Comparison of ENCODE assay signal across 1 cellular context in genomic region chr6:166313255-166314070, GRCh38.
TF ChIP-seq lines count a peak whose summit lies in the region.

No MANE protein-coding gene starts in this region.

TF ChIP-seq in K562, 482 proteins besides CTCF, POLR2A, EP300 and RAD21 (continued from another document and continues in another):
- no peak for TF ChIP-seq ZNF507 (tag; conservative IDR thresholded peaks at IDR 0.05)
- no peak for TF ChIP-seq TAF1 (IDR thresholded peaks at IDR 0.05; ENCODE audit: control insufficient read depth, extremely low read depth, insufficient read depth, low read length, severe bottlenecking)
- no peak for TF ChIP-seq CHD1 (IDR thresholded peaks at IDR 0.05; ENCODE audit: low read length)
- TF ChIP-seq ZNF780A (CRISPR knock-in tag; IDR thresholded peaks at IDR 0.05) = no peak
- no peak for TF ChIP-seq SRSF9 (IDR thresholded peaks at IDR 0.05; ENCODE audit: borderline replicate concordance, low read depth, low read length)
- peak in 1 of 2 experiments; percentile 43; a peak in 1 of 4 replicates for TF ChIP-seq RCOR1 (IDR thresholded peaks at IDR 0.05; ENCODE audit: borderline replicate concordance in 1 of 2, low read depth in 2 of 2, low read length in 2 of 2)
- TF ChIP-seq ZZZ3 (IDR thresholded peaks at IDR 0.05) = no peak
- TF ChIP-seq ELK3 (CRISPR knock-in tag; IDR thresholded peaks at IDR 0.05) = no peak
- TF ChIP-seq, protein P1, sequence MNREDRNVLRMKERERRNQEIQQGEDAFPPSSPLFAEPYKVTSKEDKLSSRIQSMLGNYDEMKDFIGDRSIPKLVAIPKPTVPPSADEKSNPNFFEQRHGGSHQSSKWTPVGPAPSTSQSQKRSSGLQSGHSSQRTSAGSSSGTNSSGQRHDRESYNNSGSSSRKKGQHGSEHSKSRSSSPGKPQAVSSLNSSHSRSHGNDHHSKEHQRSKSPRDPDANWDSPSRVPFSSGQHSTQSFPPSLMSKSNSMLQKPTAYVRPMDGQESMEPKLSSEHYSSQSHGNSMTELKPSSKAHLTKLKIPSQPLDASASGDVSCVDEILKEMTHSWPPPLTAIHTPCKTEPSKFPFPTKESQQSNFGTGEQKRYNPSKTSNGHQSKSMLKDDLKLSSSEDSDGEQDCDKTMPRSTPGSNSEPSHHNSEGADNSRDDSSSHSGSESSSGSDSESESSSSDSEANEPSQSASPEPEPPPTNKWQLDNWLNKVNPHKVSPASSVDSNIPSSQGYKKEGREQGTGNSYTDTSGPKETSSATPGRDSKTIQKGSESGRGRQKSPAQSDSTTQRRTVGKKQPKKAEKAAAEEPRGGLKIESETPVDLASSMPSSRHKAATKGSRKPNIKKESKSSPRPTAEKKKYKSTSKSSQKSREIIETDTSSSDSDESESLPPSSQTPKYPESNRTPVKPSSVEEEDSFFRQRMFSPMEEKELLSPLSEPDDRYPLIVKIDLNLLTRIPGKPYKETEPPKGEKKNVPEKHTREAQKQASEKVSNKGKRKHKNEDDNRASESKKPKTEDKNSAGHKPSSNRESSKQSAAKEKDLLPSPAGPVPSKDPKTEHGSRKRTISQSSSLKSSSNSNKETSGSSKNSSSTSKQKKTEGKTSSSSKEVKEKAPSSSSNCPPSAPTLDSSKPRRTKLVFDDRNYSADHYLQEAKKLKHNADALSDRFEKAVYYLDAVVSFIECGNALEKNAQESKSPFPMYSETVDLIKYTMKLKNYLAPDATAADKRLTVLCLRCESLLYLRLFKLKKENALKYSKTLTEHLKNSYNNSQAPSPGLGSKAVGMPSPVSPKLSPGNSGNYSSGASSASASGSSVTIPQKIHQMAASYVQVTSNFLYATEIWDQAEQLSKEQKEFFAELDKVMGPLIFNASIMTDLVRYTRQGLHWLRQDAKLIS (CRISPR knock-in tag; IDR thresholded peaks at IDR 0.05) = no peak
- TF ChIP-seq U2AF1 (optimal IDR thresholded peaks at IDR 0.05; ENCODE audit: low read depth, low read length) = no peak
- TF ChIP-seq NUFIP1 (IDR thresholded peaks at IDR 0.05; ENCODE audit: partially characterized antibody) = no peak
- no peak for TF ChIP-seq ZNF512 (tag; IDR thresholded peaks at IDR 0.05)
- no peak for TF ChIP-seq PRPF4 (IDR thresholded peaks at IDR 0.05; ENCODE audit: insufficient read depth, low read depth, low read length, poor library complexity, severe bottlenecking)
- TF ChIP-seq ZNF717 (CRISPR knock-in tag; IDR thresholded peaks at IDR 0.05) = no peak
- no peak for TF ChIP-seq MLLT1 (IDR thresholded peaks at IDR 0.05)
- TF ChIP-seq FOXJ2 (tag; IDR thresholded peaks at IDR 0.05) = no peak
- TF ChIP-seq, protein P2, sequence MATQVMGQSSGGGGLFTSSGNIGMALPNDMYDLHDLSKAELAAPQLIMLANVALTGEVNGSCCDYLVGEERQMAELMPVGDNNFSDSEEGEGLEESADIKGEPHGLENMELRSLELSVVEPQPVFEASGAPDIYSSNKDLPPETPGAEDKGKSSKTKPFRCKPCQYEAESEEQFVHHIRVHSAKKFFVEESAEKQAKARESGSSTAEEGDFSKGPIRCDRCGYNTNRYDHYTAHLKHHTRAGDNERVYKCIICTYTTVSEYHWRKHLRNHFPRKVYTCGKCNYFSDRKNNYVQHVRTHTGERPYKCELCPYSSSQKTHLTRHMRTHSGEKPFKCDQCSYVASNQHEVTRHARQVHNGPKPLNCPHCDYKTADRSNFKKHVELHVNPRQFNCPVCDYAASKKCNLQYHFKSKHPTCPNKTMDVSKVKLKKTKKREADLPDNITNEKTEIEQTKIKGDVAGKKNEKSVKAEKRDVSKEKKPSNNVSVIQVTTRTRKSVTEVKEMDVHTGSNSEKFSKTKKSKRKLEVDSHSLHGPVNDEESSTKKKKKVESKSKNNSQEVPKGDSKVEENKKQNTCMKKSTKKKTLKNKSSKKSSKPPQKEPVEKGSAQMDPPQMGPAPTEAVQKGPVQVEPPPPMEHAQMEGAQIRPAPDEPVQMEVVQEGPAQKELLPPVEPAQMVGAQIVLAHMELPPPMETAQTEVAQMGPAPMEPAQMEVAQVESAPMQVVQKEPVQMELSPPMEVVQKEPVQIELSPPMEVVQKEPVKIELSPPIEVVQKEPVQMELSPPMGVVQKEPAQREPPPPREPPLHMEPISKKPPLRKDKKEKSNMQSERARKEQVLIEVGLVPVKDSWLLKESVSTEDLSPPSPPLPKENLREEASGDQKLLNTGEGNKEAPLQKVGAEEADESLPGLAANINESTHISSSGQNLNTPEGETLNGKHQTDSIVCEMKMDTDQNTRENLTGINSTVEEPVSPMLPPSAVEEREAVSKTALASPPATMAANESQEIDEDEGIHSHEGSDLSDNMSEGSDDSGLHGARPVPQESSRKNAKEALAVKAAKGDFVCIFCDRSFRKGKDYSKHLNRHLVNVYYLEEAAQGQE (CRISPR knock-in tag; IDR thresholded peaks at IDR 0.05; ENCODE audit: low read depth) = no peak
- TF ChIP-seq, protein P3, sequence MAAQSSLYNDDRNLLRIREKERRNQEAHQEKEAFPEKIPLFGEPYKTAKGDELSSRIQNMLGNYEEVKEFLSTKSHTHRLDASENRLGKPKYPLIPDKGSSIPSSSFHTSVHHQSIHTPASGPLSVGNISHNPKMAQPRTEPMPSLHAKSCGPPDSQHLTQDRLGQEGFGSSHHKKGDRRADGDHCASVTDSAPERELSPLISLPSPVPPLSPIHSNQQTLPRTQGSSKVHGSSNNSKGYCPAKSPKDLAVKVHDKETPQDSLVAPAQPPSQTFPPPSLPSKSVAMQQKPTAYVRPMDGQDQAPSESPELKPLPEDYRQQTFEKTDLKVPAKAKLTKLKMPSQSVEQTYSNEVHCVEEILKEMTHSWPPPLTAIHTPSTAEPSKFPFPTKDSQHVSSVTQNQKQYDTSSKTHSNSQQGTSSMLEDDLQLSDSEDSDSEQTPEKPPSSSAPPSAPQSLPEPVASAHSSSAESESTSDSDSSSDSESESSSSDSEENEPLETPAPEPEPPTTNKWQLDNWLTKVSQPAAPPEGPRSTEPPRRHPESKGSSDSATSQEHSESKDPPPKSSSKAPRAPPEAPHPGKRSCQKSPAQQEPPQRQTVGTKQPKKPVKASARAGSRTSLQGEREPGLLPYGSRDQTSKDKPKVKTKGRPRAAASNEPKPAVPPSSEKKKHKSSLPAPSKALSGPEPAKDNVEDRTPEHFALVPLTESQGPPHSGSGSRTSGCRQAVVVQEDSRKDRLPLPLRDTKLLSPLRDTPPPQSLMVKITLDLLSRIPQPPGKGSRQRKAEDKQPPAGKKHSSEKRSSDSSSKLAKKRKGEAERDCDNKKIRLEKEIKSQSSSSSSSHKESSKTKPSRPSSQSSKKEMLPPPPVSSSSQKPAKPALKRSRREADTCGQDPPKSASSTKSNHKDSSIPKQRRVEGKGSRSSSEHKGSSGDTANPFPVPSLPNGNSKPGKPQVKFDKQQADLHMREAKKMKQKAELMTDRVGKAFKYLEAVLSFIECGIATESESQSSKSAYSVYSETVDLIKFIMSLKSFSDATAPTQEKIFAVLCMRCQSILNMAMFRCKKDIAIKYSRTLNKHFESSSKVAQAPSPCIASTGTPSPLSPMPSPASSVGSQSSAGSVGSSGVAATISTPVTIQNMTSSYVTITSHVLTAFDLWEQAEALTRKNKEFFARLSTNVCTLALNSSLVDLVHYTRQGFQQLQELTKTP (IDR thresholded peaks at IDR 0.05; ENCODE audit: low read depth in 1 of 2, partially characterized antibody in 2 of 2) = peak in 1 of 2 experiments; percentile 48
- no peak for TF ChIP-seq ELK1 (CRISPR knock-in tag; IDR thresholded peaks at IDR 0.05)
- TF ChIP-seq STAT6 (CRISPR knock-in tag; IDR thresholded peaks at IDR 0.05) = no peak
- TF ChIP-seq MAFK (IDR thresholded peaks at IDR 0.05; ENCODE audit: low read length) = no peak
- TF ChIP-seq, protein P4, sequence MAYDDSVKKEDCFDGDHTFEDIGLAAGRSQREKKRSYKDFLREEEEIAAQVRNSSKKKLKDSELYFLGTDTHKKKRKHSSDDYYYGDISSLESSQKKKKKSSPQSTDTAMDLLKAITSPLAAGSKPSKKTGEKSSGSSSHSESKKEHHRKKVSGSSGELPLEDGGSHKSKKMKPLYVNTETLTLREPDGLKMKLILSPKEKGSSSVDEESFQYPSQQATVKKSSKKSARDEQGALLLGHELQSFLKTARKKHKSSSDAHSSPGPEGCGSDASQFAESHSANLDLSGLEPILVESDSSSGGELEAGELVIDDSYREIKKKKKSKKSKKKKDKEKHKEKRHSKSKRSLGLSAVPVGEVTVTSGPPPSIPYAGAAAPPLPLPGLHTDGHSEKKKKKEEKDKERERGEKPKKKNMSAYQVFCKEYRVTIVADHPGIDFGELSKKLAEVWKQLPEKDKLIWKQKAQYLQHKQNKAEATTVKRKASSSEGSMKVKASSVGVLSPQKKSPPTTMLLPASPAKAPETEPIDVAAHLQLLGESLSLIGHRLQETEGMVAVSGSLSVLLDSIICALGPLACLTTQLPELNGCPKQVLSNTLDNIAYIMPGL (CRISPR knock-in tag; IDR thresholded peaks at IDR 0.05) = no peak
- TF ChIP-seq, protein P5, sequence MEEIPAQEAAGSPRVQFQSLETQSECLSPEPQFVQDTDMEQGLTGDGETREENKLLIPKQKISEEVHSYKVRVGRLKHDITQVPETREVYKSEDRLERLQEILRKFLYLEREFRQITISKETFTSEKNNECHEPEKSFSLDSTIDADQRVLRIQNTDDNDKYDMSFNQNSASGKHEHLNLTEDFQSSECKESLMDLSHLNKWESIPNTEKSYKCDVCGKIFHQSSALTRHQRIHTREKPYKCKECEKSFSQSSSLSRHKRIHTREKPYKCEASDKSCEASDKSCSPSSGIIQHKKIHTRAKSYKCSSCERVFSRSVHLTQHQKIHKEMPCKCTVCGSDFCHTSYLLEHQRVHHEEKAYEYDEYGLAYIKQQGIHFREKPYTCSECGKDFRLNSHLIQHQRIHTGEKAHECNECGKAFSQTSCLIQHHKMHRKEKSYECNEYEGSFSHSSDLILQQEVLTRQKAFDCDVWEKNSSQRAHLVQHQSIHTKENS (CRISPR knock-in tag; IDR thresholded peaks at IDR 0.05) = no peak
- TF ChIP-seq FUS (optimal IDR thresholded peaks at IDR 0.05; ENCODE audit: low read depth, low read length) = no peak
- TF ChIP-seq E2F4 (CRISPR knock-in tag; IDR thresholded peaks at IDR 0.05; ENCODE audit: low read depth) = no peak
- peak; percentile 95 for TF ChIP-seq MYC (IDR thresholded peaks at IDR 0.05; ENCODE audit: low read depth, low read length)
- TF ChIP-seq MYC (CRISPR knock-in tag; IDR thresholded peaks at IDR 0.05; ENCODE audit: borderline replicate concordance, low read depth) = no peak
- peak; percentile 32; the same call in 1 of the 2 replicates for TF ChIP-seq RB1 (IDR thresholded peaks at IDR 0.05; ENCODE audit: low read depth)
